In the genomic region with DNA sequence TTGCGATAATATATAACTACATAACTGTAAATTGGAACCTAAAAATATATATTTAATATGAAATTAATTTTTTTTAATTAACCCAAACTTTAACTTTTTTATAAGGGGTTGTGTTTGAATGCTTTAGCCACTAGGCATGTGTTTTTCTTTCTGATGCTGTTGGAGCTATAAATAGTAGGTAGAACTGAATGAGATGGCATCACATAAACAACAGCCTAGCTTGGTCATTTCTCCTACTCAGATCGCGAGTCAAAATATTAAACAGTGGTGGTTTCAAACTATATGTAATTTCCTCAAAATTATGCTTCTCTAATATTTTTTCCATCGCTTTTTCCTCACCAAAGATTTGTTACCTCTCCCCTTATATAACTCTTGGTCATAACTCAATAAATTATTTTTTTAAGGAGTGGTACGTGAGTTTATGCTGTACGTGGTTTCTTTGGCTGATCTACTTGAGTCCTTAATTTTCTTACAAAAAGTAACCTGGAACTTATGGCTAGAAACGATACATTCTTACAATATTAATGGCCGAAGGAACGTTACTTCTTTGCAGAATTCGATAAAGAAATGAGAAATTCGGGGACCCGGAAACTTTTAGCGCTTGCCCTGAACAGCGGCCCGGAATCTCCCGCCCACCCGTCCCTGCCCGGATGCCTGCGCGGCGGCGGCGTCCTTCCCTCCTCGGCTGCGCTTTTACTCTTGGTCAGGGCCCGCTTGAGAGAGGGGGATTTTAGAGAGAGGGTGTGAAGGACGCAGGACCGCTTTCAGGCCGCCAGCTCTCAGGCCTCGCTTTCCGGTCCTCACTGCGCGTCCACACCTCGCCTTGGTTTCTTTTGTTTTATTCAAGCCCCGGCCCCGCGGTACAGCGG, we compare ENCODE assay signal across 8 cellular contexts.
DNase-seq lines count a peak whose midpoint lies in the region; ATAC-seq and TF ChIP-seq lines count a peak whose summit lies in the region.

No MANE protein-coding gene starts in this region.

- H3K9me2 ChIP-seq in PC-9 (ENCODE audit: insufficient read depth): no peaks in the 10 kb centered on the region

- 0 out of 2 replicates have a peak, but pooled peaks cover 3% of the 10 kb centered on the region for H4K20me1 ChIP-seq in PC-9 (ENCODE audit: insufficient read depth)

- intact Hi-C loops in PC-9 (cut with micrococcal nuclease; ENCODE audit: unreplicated experiment) (loop anchor here (1.0 to 10.0 kb wide), 7 partner anchors 66 to 1238 kb away; no protein-coding TSS in a partner anchor), posterior cingulate gyrus (cut with DNase I) (loop anchor here (2.0 to 10.0 kb wide), 4 partner anchors 167 to 456 kb away; no protein-coding TSS in a partner anchor), posterior vena cava (cut with DNase I) (loop anchor here (5.0 to 10.0 kb wide), 3 partner anchors 238 to 456 kb away; no protein-coding TSS in a partner anchor)

- peak overlapping the region; percentile 90 for H3K27ac ChIP-seq in PC-9
- H3K27ac ChIP-seq in cardiac muscle cell: peak overlapping the region; percentile 97

- H3K27ac Mint-ChIP-seq in activated naive CD4-positive, alpha-beta T cell treated with anti-CD3 and anti-CD28 coated beads, Interleukin-2, amount 50 U/mL, for 72 hours: peak overlapping the region; percentile 94 to 98

- BruUV-seq in PC-9 (replicated peaks; lab: Mats Ljungman, UMichigan): TSS peak; percentile 96

- DNase-seq in DMS 273 (lab: John Stamatoyannopoulos, UW; ENCODE audit: unreplicated experiment): peak; percentile 80
- DNase-seq in PC-9: no peak
- peak in 1 of 2 donors; percentile 65 for DNase-seq in activated naive CD4-positive, alpha-beta T cell treated with anti-CD3 and anti-CD28 coated beads, Interleukin-2, amount 50 U/mL, for 72 hours (ENCODE audit: low spot score in 2 of 2)
- peak; percentile 63 to 74 for DNase-seq in cardiac muscle cell (ENCODE audit: low read depth in 1 of 2, low spot score in 1 of 2)
- DNase-seq in posterior cingulate gyrus: peak in 7 of 10 donors; percentile 32 to 84 (median 48)
- DNase-seq in posterior vena cava (ENCODE audit: low spot score): no peak

- CTCF ChIA-PET in PC-9 (lab: Charles Lee): no interaction called here

- H3K9me3 ChIP-seq in PC-9 (ENCODE audit: insufficient read depth, low read depth): no peaks in the 10 kb centered on the region
- no peaks in the 10 kb centered on the region for H3K9me3 ChIP-seq in cardiac muscle cell (ENCODE audit: low read depth)

- TF ChIP-seq CTCF in PC-9 (conservative IDR thresholded peaks at IDR 0.05): no peak
- TF ChIP-seq CTCF in cardiac muscle cell (IDR thresholded peaks at IDR 0.05; ENCODE audit: low read depth, low read length): no peak

- H3K4me2 ChIP-seq in PC-9: peak overlapping the region; percentile 82

- peaks cover 44% of the 10 kb centered on the region for H3K79me2 ChIP-seq in PC-9 (ENCODE audit: low read depth)

- H3K36me3 ChIP-seq in PC-9 (ENCODE audit: low read depth) (peaks cover 9% of the 10 kb centered on the region; the same call in 1 of the 2 replicates), cardiac muscle cell (no peaks in the 10 kb centered on the region)

- H3K36me3 Mint-ChIP-seq in activated naive CD4-positive, alpha-beta T cell treated with anti-CD3 and anti-CD28 coated beads, Interleukin-2, amount 50 U/mL, for 72 hours: peaks cover 0 to 10% of the 10 kb centered on the region in 2 donors

- H3F3A ChIP-seq in PC-9 (ENCODE audit: insufficient read depth, low read depth): peaks cover 11% of the 10 kb centered on the region; the same call in 1 of the 2 replicates

- no peaks in the 10 kb centered on the region for H3K9me3 Mint-ChIP-seq in activated naive CD4-positive, alpha-beta T cell treated with anti-CD3 and anti-CD28 coated beads, Interleukin-2, amount 50 U/mL, for 72 hours

- ATAC-seq in GM19455 (IDR thresholded peaks at IDR 0.05; ENCODE audit: unreplicated experiment): peak; percentile 41
- peak; percentile 13 for ATAC-seq in HG03558 (IDR thresholded peaks at IDR 0.05; ENCODE audit: extremely low read depth, unreplicated experiment)
- peak; percentile 32 to 53 for ATAC-seq in activated naive CD4-positive, alpha-beta T cell treated with anti-CD3 and anti-CD28 coated beads, Interleukin-2, amount 50 U/mL, for 72 hours

- H3K4me1 ChIP-seq in PC-9 (replicated peaks; ENCODE audit: insufficient read depth) (peaks cover 20% of the 10 kb centered on the region; the same call in 1 of the 2 replicates), cardiac muscle cell (ENCODE audit: low read depth) (peaks cover 44% of the 10 kb centered on the region)

- H3K27me3 ChIP-seq in PC-9 (ENCODE audit: insufficient read depth, low read depth) (no peaks in the 10 kb centered on the region), cardiac muscle cell (no peaks in the 10 kb centered on the region)

- peak overlapping the region; percentile 100 for H2AFZ ChIP-seq in PC-9

- H3K4me3 ChIP-seq in PC-9 (peak overlapping the region; percentile 96), cardiac muscle cell (peak overlapping the region; percentile 63)

- POLR2A ChIA-PET in PC-9 (lab: Charles Lee; ENCODE audit: unreplicated experiment): interaction anchor here (0.6 to 0.8 kb wide), 2 partner anchors 360 to 903 kb away, joined by 4 to 8 read pairs; no protein-coding TSS in a partner anchor

Comparison
In these comparisons a context has a peak if more than half of its experiments do, and no peak if none do; other contexts are left out.
1. DNase-seq: peak in DMS 273 (single experiment), cardiac muscle cell (2 of 2) and posterior cingulate gyrus (7 of 10); none in PC-9 (0 of 2) and posterior vena cava (single experiment).
2. Peak in every context shown above with its lines, with median percentiles within 50 percentile points of each other: ATAC-seq.